In genomic region chr17:56125830-56126819, GRCh38 we compare ENCODE assay signal across 8 cellular contexts. TPM values are rescaled to one million over a fixed set of nuclear protein-coding genes. Genes with fewer than 3 reads are reported as not detected.
DNase-seq lines count a peak whose midpoint lies in the region; ATAC-seq and TF ChIP-seq lines count a peak whose summit lies in the region.

No MANE protein-coding gene starts in this region.

- intact Hi-C loops in CD8-positive, alpha-beta T cell (cut with DNase I, micrococcal nuclease) = loop anchor here (10.0 kb wide), 1 partner anchor 589 kb away; no protein-coding TSS in a partner anchor

- no peak overlapping the region for H3K4me3 ChIP-seq in CD8-positive, alpha-beta T cell (ENCODE audit: low read depth, low read length)

- H3K4me3 Mint-ChIP-seq in CD8-positive, alpha-beta T cell = no peak overlapping the region

- no peaks in the 10 kb centered on the region for H3K4me1 ChIP-seq in CD8-positive, alpha-beta T cell (ENCODE audit: insufficient read depth, low read length)

- no peaks in the 10 kb centered on the region for H3K36me3 ChIP-seq in CD8-positive, alpha-beta T cell (ENCODE audit: insufficient read depth, low read length)

- CTCF ChIA-PET in CD8-positive, alpha-beta T cell (lab: Charles Lee) = interaction anchor here (1.4 to 1.7 kb wide), 2 partner anchors 9 to 589 kb away, joined by 3 to 5 read pairs; no protein-coding TSS in a partner anchor

- no peaks in the 10 kb centered on the region for H3K9me3 ChIP-seq in CD8-positive, alpha-beta T cell (ENCODE audit: low read length)

- H3K27ac Mint-ChIP-seq in CD8-positive, alpha-beta T cell = no peak overlapping the region

- TF ChIP-seq RAD21 in Ishikawa (IDR thresholded peaks at IDR 0.05; ENCODE audit: low read depth) = peak; percentile 50

- H3K9me3 Mint-ChIP-seq in CD8-positive, alpha-beta T cell = no peaks in the 10 kb centered on the region

- DNase-seq in Daoy (ENCODE audit: low read depth) (peak; percentile 33), SW480 (ENCODE audit: low spot score) (peak; percentile 76), iPS-NIHi11 (ENCODE audit: low spot score) (peak; percentile 37), superior temporal gyrus (ENCODE audit: extremely low spot score) (no peak)
- DNase-seq in CD8-positive, alpha-beta T cell = no peak

- H3K27ac ChIP-seq in CD8-positive, alpha-beta T cell (ENCODE audit: low read depth, low read length) = no peak overlapping the region

- TF ChIP-seq CTCF in CD8-positive, alpha-beta T cell (IDR thresholded peaks at IDR 0.05) = no peak

- no peak for TF ChIP-seq EP300 in Ishikawa (IDR thresholded peaks at IDR 0.05; ENCODE audit: borderline replicate concordance)

- no peaks in the 10 kb centered on the region for H3K27me3 ChIP-seq in CD8-positive, alpha-beta T cell (ENCODE audit: insufficient read depth, low read length)

- H3K4me1 Mint-ChIP-seq in CD8-positive, alpha-beta T cell (ENCODE audit: low read depth) = no peaks in the 10 kb centered on the region

- no peak for ATAC-seq in HG02678 (IDR thresholded peaks at IDR 0.05; ENCODE audit: unreplicated experiment)
- ATAC-seq in CD8-positive, alpha-beta T cell = no peak
- ATAC-seq in GM18909 (IDR thresholded peaks at IDR 0.05; ENCODE audit: poor library complexity, unreplicated experiment) = no peak

- no peaks in the 10 kb centered on the region for H3K36me3 Mint-ChIP-seq in CD8-positive, alpha-beta T cell

- no peaks in the 10 kb centered on the region for H3K27me3 Mint-ChIP-seq in CD8-positive, alpha-beta T cell (ENCODE audit: low read depth)

- POLR2A ChIA-PET in CD8-positive, alpha-beta T cell (lab: Charles Lee) = no interaction called here

TF ChIP-seq in Ishikawa, 13 proteins besides CTCF, POLR2A, EP300 and RAD21:
- TF ChIP-seq, protein P1, sequence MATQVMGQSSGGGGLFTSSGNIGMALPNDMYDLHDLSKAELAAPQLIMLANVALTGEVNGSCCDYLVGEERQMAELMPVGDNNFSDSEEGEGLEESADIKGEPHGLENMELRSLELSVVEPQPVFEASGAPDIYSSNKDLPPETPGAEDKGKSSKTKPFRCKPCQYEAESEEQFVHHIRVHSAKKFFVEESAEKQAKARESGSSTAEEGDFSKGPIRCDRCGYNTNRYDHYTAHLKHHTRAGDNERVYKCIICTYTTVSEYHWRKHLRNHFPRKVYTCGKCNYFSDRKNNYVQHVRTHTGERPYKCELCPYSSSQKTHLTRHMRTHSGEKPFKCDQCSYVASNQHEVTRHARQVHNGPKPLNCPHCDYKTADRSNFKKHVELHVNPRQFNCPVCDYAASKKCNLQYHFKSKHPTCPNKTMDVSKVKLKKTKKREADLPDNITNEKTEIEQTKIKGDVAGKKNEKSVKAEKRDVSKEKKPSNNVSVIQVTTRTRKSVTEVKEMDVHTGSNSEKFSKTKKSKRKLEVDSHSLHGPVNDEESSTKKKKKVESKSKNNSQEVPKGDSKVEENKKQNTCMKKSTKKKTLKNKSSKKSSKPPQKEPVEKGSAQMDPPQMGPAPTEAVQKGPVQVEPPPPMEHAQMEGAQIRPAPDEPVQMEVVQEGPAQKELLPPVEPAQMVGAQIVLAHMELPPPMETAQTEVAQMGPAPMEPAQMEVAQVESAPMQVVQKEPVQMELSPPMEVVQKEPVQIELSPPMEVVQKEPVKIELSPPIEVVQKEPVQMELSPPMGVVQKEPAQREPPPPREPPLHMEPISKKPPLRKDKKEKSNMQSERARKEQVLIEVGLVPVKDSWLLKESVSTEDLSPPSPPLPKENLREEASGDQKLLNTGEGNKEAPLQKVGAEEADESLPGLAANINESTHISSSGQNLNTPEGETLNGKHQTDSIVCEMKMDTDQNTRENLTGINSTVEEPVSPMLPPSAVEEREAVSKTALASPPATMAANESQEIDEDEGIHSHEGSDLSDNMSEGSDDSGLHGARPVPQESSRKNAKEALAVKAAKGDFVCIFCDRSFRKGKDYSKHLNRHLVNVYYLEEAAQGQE (IDR thresholded peaks at IDR 0.05; ENCODE audit: low read depth) = no peak
- TF ChIP-seq ZBTB7A (IDR thresholded peaks at IDR 0.05; ENCODE audit: low read depth) (no peak), TEAD4 (IDR thresholded peaks at IDR 0.05) (no peak), TAF1 (IDR thresholded peaks at IDR 0.05; ENCODE audit: low read depth) (no peak), FOXM1 (IDR thresholded peaks at IDR 0.05; ENCODE audit: borderline replicate concordance, low read depth) (no peak), MAX (IDR thresholded peaks at IDR 0.05) (no peak), NFIC (IDR thresholded peaks at IDR 0.05) (no peak)
- TF ChIP-seq, protein P2, sequence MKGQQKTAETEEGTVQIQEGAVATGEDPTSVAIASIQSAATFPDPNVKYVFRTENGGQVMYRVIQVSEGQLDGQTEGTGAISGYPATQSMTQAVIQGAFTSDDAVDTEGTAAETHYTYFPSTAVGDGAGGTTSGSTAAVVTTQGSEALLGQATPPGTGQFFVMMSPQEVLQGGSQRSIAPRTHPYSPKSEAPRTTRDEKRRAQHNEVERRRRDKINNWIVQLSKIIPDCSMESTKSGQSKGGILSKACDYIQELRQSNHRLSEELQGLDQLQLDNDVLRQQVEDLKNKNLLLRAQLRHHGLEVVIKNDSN (IDR thresholded peaks at IDR 0.05) = no peak

RNA-seq across cellular contexts. Expression of gene ANKFN1, which starts 27.1 kb away (rescaled TPM):
- total RNA-seq in Daoy (2014; rRNA removed; shearing (Covaris generic)) = not detected in 2 replicates
- not detected for total RNA-seq in CD8-positive, alpha-beta T cell

Comparison
In these comparisons a context has a peak if more than half of its experiments do, and no peak if none do; other contexts are left out.
1. DNase-seq: peak in Daoy (single experiment), SW480 (single experiment) and iPS-NIHi11 (single experiment); none in CD8-positive, alpha-beta T cell (0 of 7) and superior temporal gyrus (single experiment).